ENCODE assay signal across 12 cellular contexts in the genomic region with DNA sequence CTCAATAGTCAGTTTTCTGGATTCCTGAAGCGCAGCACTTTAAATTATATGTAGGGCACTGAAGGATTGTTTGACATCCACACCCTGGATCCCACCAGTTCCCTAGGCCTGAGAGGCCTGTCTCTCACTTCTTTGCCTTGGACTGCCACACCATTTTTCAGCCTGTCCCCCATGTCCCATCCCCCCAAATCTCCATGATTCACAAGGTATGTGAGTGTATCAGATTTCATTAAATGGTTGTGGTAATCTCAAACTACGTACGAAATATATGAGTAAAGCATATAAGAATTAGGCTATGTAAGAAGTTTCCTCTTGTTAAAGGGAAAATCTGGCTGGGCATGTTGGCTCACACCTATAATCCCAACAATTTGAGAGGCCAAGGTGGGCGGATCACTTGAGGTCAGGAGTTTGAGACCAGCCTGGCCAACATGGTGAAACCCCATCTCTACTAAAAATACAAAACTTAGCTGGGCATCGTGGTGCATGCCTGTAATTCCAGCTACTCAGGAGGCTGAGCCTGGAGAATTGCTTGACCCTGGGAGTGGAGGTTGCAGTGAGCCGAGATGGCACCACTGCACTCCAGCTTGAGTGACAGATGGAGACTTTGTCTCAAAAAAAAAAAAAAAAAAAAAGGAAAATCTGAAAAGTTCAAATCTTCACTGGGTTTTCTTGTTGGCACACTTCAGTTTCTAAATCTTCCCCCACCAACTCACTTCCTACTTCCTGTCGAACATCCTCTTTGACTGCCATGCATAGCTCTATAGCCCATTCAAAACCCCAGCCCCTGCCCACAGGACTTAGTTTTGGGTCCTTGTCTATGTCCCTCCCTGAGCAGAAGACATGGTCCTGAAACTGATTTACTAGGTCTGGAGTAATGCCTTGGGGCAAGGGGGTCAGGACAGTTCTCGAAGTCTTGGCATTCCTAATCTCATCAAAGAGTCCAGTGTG. TPM values are rescaled to one million over a fixed set of nuclear protein-coding genes. Genes with fewer than 3 reads are reported as not detected.
DNase-seq lines count a peak whose midpoint lies in the region; ATAC-seq and TF ChIP-seq lines count a peak whose summit lies in the region.
"Had no signal": no experiment of that assay in that cellular context is flagged by ENCODE, and none has a peak within 500 bp of the region (broad histone marks: within the 10 kb centered on the region; RNA-seq: fewer than 3 reads in every experiment).

No MANE protein-coding gene starts in this region.

- H3K9me3 ChIP-seq in OCI-LY7 (ENCODE audit: low read length), result no peaks in the 10 kb centered on the region; the same call in 1 of the 2 replicates

- no peak overlapping the region for H3K4me3 ChIP-seq in OCI-LY7 (ENCODE audit: low read depth, low read length, poor library complexity, severe bottlenecking)

- no peak for ATAC-seq in activated CD4-positive, alpha-beta T cell treated with anti-CD3 and anti-CD28 coated beads for 36 hours
- no peak for ATAC-seq in stimulated activated naive CD8-positive, alpha-beta T cell treated with anti-CD3 and anti-CD28 coated beads, Interleukin-15, amount 100 ng/mL, for 72 hours

- peak overlapping the region; percentile 39 for H3K4me2 ChIP-seq in OCI-LY7 (ENCODE audit: low read length)
- H3K4me2 ChIP-seq: KMS-11 had no signal

- DNase-seq in activated CD4-positive, alpha-beta T cell treated with anti-CD3 and anti-CD28 coated beads for 36 hours, result no peak
- no peak for DNase-seq in activated CD4-positive, alpha-beta T cell treated with anti-CD3 and anti-CD28 coated beads, Interleukin-2, amount 50 U/mL, for 48 hours
- DNase-seq in OCI-LY7 (ENCODE audit: low spot score), result peak; percentile 64
- peak; percentile 92 for DNase-seq in epithelial cell of prostate (ENCODE audit: low read depth, low spot score)
- no peak for DNase-seq in stimulated activated naive CD8-positive, alpha-beta T cell treated with anti-CD3 and anti-CD28 coated beads, Interleukin-15, amount 100 ng/mL, for 72 hours
- DNase-seq in central memory CD4-positive, alpha-beta T cell, result no peak
- DNase-seq in inferior parietal cortex (ENCODE audit: extremely low spot score), result no peak
- no peak for DNase-seq in GM19240 (ENCODE audit: insufficient read length, low spot score)
- DNase-seq: 8988T had no signal

- no peaks in the 10 kb centered on the region for H3K79me2 ChIP-seq in OCI-LY7 (ENCODE audit: insufficient read depth, low read depth, low read length)

- intact Hi-C loops in activated CD4-positive, alpha-beta T cell treated with anti-CD3 and anti-CD28 coated beads for 36 hours (cut with DNase I, micrococcal nuclease), result no loop called here
- intact Hi-C loops in OCI-LY7 (cut with micrococcal nuclease; ENCODE audit: unreplicated experiment), result no loop called here

- H4K20me1 ChIP-seq in OCI-LY7 (ENCODE audit: insufficient read depth, low read length), result no peaks in the 10 kb centered on the region

- POLR2A ChIA-PET in activated CD4-positive, alpha-beta T cell treated with anti-CD3 and anti-CD28 coated beads for 36 hours (lab: Charles Lee), result no interaction called here
- POLR2A ChIA-PET in OCI-LY7 (lab: Charles Lee), result interaction anchor here (0.7 to 2.0 kb wide), 13 partner anchors 9 to 98 kb away, joined by 3 to 13 read pairs (median 4); no protein-coding TSS in a partner anchor

- no peaks in the 10 kb centered on the region for H3K9me3 Mint-ChIP-seq in activated CD4-positive, alpha-beta T cell treated with anti-CD3 and anti-CD28 coated beads for 36 hours (ENCODE audit: low read depth)
- H3K9me3 Mint-ChIP-seq in stimulated activated naive CD8-positive, alpha-beta T cell treated with anti-CD3 and anti-CD28 coated beads, Interleukin-15, amount 100 ng/mL, for 72 hours, result no peaks in the 10 kb centered on the region
- H3K9me3 Mint-ChIP-seq: activated T-helper 1 cell treated with anti-CD3 and anti-CD28 coated beads, Interleukin-12 subunit alpha, Interleukin-12 subunit beta, Interleukin-2, Interleukin-4 antibody, amounts not matched to agents 30 ng/mL and 10 ng/mL and 1 ng/mL, durations not matched to agents 14 hours and 24 hours and 36 hours; neural crest cell had no signal

- H3K9me2 ChIP-seq in OCI-LY7 (ENCODE audit: insufficient read depth, low read length), result no peaks in the 10 kb centered on the region

- H3K27me3 Mint-ChIP-seq in activated CD4-positive, alpha-beta T cell treated with anti-CD3 and anti-CD28 coated beads for 36 hours, result no peaks in the 10 kb centered on the region
- no peaks in the 10 kb centered on the region for H3K27me3 Mint-ChIP-seq in stimulated activated naive CD8-positive, alpha-beta T cell treated with anti-CD3 and anti-CD28 coated beads, Interleukin-15, amount 100 ng/mL, for 72 hours

- H2AFZ ChIP-seq in OCI-LY7 (ENCODE audit: low read length), result peak overlapping the region; percentile 60; the same call in 1 of the 2 replicates

- peaks cover 34% of the 10 kb centered on the region for H3K4me1 Mint-ChIP-seq in activated CD4-positive, alpha-beta T cell treated with anti-CD3 and anti-CD28 coated beads for 36 hours
- peaks cover 27% of the 10 kb centered on the region for H3K4me1 Mint-ChIP-seq in stimulated activated naive CD8-positive, alpha-beta T cell treated with anti-CD3 and anti-CD28 coated beads, Interleukin-15, amount 100 ng/mL, for 72 hours

- H3K27ac ChIP-seq in OCI-LY7 (ENCODE audit: low read depth, low read length, poor library complexity, severe bottlenecking), result peak overlapping the region; percentile 85
- H3K27ac ChIP-seq in epithelial cell of prostate, result peak overlapping the region; percentile 100
- H3K27ac ChIP-seq: KMS-11 had no signal

- H3K4me3 Mint-ChIP-seq in activated CD4-positive, alpha-beta T cell treated with anti-CD3 and anti-CD28 coated beads for 36 hours, result no peak overlapping the region
- H3K4me3 Mint-ChIP-seq in stimulated activated naive CD8-positive, alpha-beta T cell treated with anti-CD3 and anti-CD28 coated beads, Interleukin-15, amount 100 ng/mL, for 72 hours, result peak overlapping the region; percentile 28 to 32
- H3K4me3 Mint-ChIP-seq: activated T-helper 1 cell treated with anti-CD3 and anti-CD28 coated beads, Interleukin-12 subunit alpha, Interleukin-12 subunit beta, Interleukin-2, Interleukin-4 antibody, amounts not matched to agents 30 ng/mL and 10 ng/mL and 1 ng/mL, durations not matched to agents 14 hours and 24 hours and 36 hours; neural crest cell had no signal

- TF ChIP-seq CTCF in OCI-LY7 (conservative IDR thresholded peaks at IDR 0.05; ENCODE audit: low read length), result no peak

- no peaks in the 10 kb centered on the region for H3K36me3 Mint-ChIP-seq in activated CD4-positive, alpha-beta T cell treated with anti-CD3 and anti-CD28 coated beads for 36 hours (ENCODE audit: low read depth)

- no TSS peak for BruUV-seq in OCI-LY7 (replicated peaks; lab: Mats Ljungman, UMichigan)

- CTCF ChIA-PET in activated CD4-positive, alpha-beta T cell treated with anti-CD3 and anti-CD28 coated beads for 36 hours (lab: Charles Lee), result interaction anchor here (0.6 to 0.7 kb wide), 2 partner anchors 45 to 93 kb away, joined by 3 read pairs; no protein-coding TSS in a partner anchor
- CTCF ChIA-PET in OCI-LY7 (lab: Charles Lee; ENCODE audit: unreplicated experiment), result interaction anchor here (0.9 kb wide), 1 partner anchor 11 kb away, joined by 4 read pairs; no protein-coding TSS in a partner anchor

- H3K36me3 ChIP-seq in OCI-LY7 (ENCODE audit: insufficient read depth, low read length), result no peaks in the 10 kb centered on the region

- peak overlapping the region; percentile 83 for H3K27ac Mint-ChIP-seq in activated CD4-positive, alpha-beta T cell treated with anti-CD3 and anti-CD28 coated beads for 36 hours
- peak overlapping the region; percentile 64 to 86 for H3K27ac Mint-ChIP-seq in stimulated activated naive CD8-positive, alpha-beta T cell treated with anti-CD3 and anti-CD28 coated beads, Interleukin-15, amount 100 ng/mL, for 72 hours
- H3K27ac Mint-ChIP-seq: activated T-helper 1 cell treated with anti-CD3 and anti-CD28 coated beads, Interleukin-12 subunit alpha, Interleukin-12 subunit beta, Interleukin-2, Interleukin-4 antibody, amounts not matched to agents 30 ng/mL and 10 ng/mL and 1 ng/mL, durations not matched to agents 14 hours and 24 hours and 36 hours had no signal

- H3K4me1 ChIP-seq in OCI-LY7 (ENCODE audit: insufficient read depth, low read length, poor library complexity, severe bottlenecking), result peaks cover 96% of the 10 kb centered on the region

RNA-seq across cellular contexts. Expression of gene GPCPD1, which starts 42.1 kb away (rescaled TPM):
- 10 to 100 TPM; 18.5 to 26.0 TPM for total RNA-seq in activated CD4-positive, alpha-beta T cell treated with anti-CD3 and anti-CD28 coated beads for 36 hours
- total RNA-seq in OCI-LY7 (2014; rRNA removed; shearing (Covaris generic)), result 36.6 and 50.8 TPM in 2 replicates
- total RNA-seq in OCI-LY7 (2022), result 90.7 and 101 TPM in 2 replicates

Comparison
In these comparisons a context has a peak if more than half of its experiments do, and no peak if none do; other contexts are left out.
1. DNase-seq: peak in OCI-LY7 (single experiment) and epithelial cell of prostate (single experiment); none in activated CD4-positive, alpha-beta T cell treated with anti-CD3 and anti-CD28 coated beads for 36 hours (single experiment), activated CD4-positive, alpha-beta T cell treated with anti-CD3 and anti-CD28 coated beads, Interleukin-2, amount 50 U/mL, for 48 hours (0 of 2), stimulated activated naive CD8-positive, alpha-beta T cell treated with anti-CD3 and anti-CD28 coated beads, Interleukin-15, amount 100 ng/mL, for 72 hours (0 of 2), central memory CD4-positive, alpha-beta T cell (single experiment), inferior parietal cortex (single experiment) and GM19240 (single experiment).